ENCODE assay signal across 17 cellular contexts in the genomic region with DNA sequence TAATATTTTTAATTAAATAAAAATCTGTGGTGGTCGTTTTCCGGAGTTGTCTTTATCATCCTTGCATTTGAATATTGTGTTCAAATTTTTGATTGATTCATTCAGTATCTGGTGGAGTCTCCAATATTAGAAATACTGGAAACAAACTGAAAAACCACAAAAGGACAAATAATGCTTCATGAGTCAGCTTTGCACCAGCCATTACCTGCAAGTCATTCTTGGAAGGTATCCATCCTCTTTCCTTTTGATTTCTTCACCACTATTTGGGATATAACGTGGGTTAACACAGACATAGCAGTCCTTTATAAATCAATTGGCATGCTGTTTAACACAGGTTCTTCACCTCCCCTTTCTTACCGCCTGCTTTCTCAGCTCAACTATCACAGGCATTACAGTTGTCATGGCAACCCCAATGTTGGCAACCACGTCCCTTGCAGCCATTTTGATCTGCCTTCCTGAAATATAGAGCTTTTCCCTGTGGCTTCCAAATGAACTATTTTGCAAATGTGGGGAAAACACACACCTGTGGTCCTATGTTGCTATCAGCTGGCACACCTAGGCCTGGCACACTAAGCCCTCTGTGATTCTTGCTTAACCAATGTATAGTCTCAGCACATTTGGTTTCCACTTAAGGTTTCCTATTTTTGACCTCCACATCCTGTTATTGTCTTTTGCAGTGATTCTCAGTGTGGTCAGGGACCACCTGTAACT. TPM values are rescaled to one million over a fixed set of nuclear protein-coding genes. Genes with fewer than 3 reads are reported as not detected.
DNase-seq lines count a peak whose midpoint lies in the region; ATAC-seq and TF ChIP-seq lines count a peak whose summit lies in the region.
"Had no signal": no experiment of that assay in that cellular context is flagged by ENCODE, and none has a peak within 500 bp of the region (broad histone marks: within the 10 kb centered on the region; RNA-seq: fewer than 3 reads in every experiment).

No MANE protein-coding gene starts in this region.

- H3K27me3 Mint-ChIP-seq in CD4-positive, alpha-beta memory T cell = no peaks in the 10 kb centered on the region
- no peaks in the 10 kb centered on the region for H3K27me3 Mint-ChIP-seq in T-helper 17 cell

- H3K4me1 ChIP-seq in CD4-positive, alpha-beta memory T cell (ENCODE audit: insufficient read depth, low read length) = peaks cover 77% of the 10 kb centered on the region
- peaks cover 15% of the 10 kb centered on the region for H3K4me1 ChIP-seq in effector memory CD4-positive, alpha-beta T cell (ENCODE audit: control insufficient read depth, insufficient read depth, low read length, poor library complexity, severe bottlenecking)
- H3K4me1 ChIP-seq: testis had no signal

- intact Hi-C loops in CD4-positive, alpha-beta memory T cell (cut with micrococcal nuclease) = no loop called here

- no peak overlapping the region for H3K27ac ChIP-seq in CD4-positive, alpha-beta memory T cell (ENCODE audit: low read depth, low read length)
- H3K27ac ChIP-seq in effector memory CD4-positive, alpha-beta T cell (ENCODE audit: insufficient read depth, low read length, poor library complexity, severe bottlenecking) = peak overlapping the region; percentile 35
- H3K27ac ChIP-seq: testis had no signal

- H3K27me3 ChIP-seq in CD4-positive, alpha-beta memory T cell (ENCODE audit: insufficient read depth, low read length) = no peaks in the 10 kb centered on the region
- no peaks in the 10 kb centered on the region for H3K27me3 ChIP-seq in effector memory CD4-positive, alpha-beta T cell (replicated peaks; ENCODE audit: control insufficient read depth, insufficient read depth, low read length, poor library complexity, severe bottlenecking)
- H3K27me3 ChIP-seq: testis had no signal

- peaks cover 32 to 39% of the 10 kb centered on the region in 2 donors for H3K36me3 Mint-ChIP-seq in CD4-positive, alpha-beta memory T cell
- peaks cover 19% of the 10 kb centered on the region for H3K36me3 Mint-ChIP-seq in T-helper 17 cell (ENCODE audit: low read depth)
- H3K36me3 Mint-ChIP-seq: CD14-positive monocyte, IgD-negative memory B cell had no signal

- peaks cover 13% of the 10 kb centered on the region for H3K36me3 ChIP-seq in CD4-positive, alpha-beta memory T cell (ENCODE audit: insufficient read depth, low read length)
- no peaks in the 10 kb centered on the region for H3K36me3 ChIP-seq in effector memory CD4-positive, alpha-beta T cell (ENCODE audit: control insufficient read depth, insufficient read depth, low read length)

- DNase-seq in Ammon's horn (ENCODE audit: low spot score) (peak; percentile 22), T-helper 17 cell (no peak), erythroblast (lab: John Stamatoyannopoulos, UW) (no peak), NCI-H1436 treated with DMSO at 0.1 percent for 48 hours (lab: John Stamatoyannopoulos, UW) (no peak)
- peak in 2 of 5 donors; percentile 43 to 48 for DNase-seq in CD4-positive, alpha-beta memory T cell
- DNase-seq in effector memory CD4-positive, alpha-beta T cell = no peak
- DNase-seq: endodermal cell, NCI-H2029 treated with DMSO at 0.1 percent for 48 hours, nephron progenitor cell, testis had no signal

- no peak for TF ChIP-seq POLR2A in erythroblast (IDR thresholded peaks at IDR 0.05; ENCODE audit: low read length)

- peak overlapping the region; percentile 12 to 91 (median 52) for H3K27ac Mint-ChIP-seq in CD4-positive, alpha-beta memory T cell
- peak overlapping the region; percentile 35 for H3K27ac Mint-ChIP-seq in T-helper 17 cell
- H3K27ac Mint-ChIP-seq: endodermal cell, IgD-negative memory B cell, nephron progenitor cell had no signal

- H3K4me1 Mint-ChIP-seq in CD4-positive, alpha-beta memory T cell = peaks cover 43 to 78% (median 65%) of the 10 kb centered on the region in 4 donors
- H3K4me1 Mint-ChIP-seq in T-helper 17 cell = peaks cover 49% of the 10 kb centered on the region
- H3K4me1 Mint-ChIP-seq: endodermal cell, nephron progenitor cell had no signal

- POLR2A ChIA-PET in CD4-positive, alpha-beta memory T cell (lab: Charles Lee; ENCODE audit: partially characterized antibody) = interaction anchor here (0.6 to 13.8 kb wide), 10 partner anchors 8 to 156 kb away, joined by 3 to 213 read pairs (median 4); no protein-coding TSS in a partner anchor

- H3K9me3 ChIP-seq in CD4-positive, alpha-beta memory T cell (ENCODE audit: control insufficient read depth in 1 of 2, low read length in 2 of 2) = no peaks in the 10 kb centered on the region
- H3K9me3 ChIP-seq in T-helper 17 cell (ENCODE audit: control insufficient read depth, low read length, poor library complexity, severe bottlenecking) = no peaks in the 10 kb centered on the region
- H3K9me3 ChIP-seq in effector memory CD4-positive, alpha-beta T cell (ENCODE audit: control insufficient read depth, low read length) = no peaks in the 10 kb centered on the region
- H3K9me3 ChIP-seq: testis had no signal

- H3K4me3 Mint-ChIP-seq in CD4-positive, alpha-beta memory T cell = peak overlapping the region in 6 of 8 donors; percentile 3 to 44 (median 18)
- peak overlapping the region; percentile 4 for H3K4me3 Mint-ChIP-seq in T-helper 17 cell
- H3K4me3 Mint-ChIP-seq: CD14-positive monocyte, endodermal cell, nephron progenitor cell had no signal

- H3K9me3 Mint-ChIP-seq in CD4-positive, alpha-beta memory T cell = peaks cover 0 to 2% (median 0%) of the 10 kb centered on the region in 8 donors
- H3K9me3 Mint-ChIP-seq: endodermal cell, nephron progenitor cell had no signal

- CTCF ChIA-PET in CD4-positive, alpha-beta memory T cell (lab: Charles Lee; ENCODE audit: partially characterized antibody) = interaction anchor here (1.6 to 7.2 kb wide), 4 partner anchors 13 to 36 kb away, joined by 5 to 58 read pairs (median 30); no protein-coding TSS in a partner anchor

- no peak overlapping the region for H3K4me3 ChIP-seq in CD4-positive, alpha-beta memory T cell (ENCODE audit: low read length in 2 of 2)
- H3K4me3 ChIP-seq in effector memory CD4-positive, alpha-beta T cell (ENCODE audit: insufficient read depth, low read depth, low read length, poor library complexity, severe bottlenecking) = no peak overlapping the region
- H3K4me3 ChIP-seq: skin epidermis, testis had no signal

- ATAC-seq in T-helper 17 cell (no peak), GM18907 (IDR thresholded peaks at IDR 0.05; ENCODE audit: unreplicated experiment) (no peak), GM19324 (IDR thresholded peaks at IDR 0.05; ENCODE audit: low FRiP score, unreplicated experiment) (no peak)
- ATAC-seq: left lobe of liver, Panc1 had no signal

RNA-seq across cellular contexts. Expression of gene CTLA4, which starts 6.5 kb away (rescaled TPM):
- total RNA-seq in CD4-positive, alpha-beta memory T cell = 10 to 100 TPM; 18.4 to 20.4 TPM
- polyA plus RNA-seq in CD4-positive, alpha-beta memory T cell = 1 to 10 TPM; 7.6 to 9.0 TPM
- total RNA-seq in T-helper 17 cell = 100 to 1,000 TPM in 1 of 2 donors, 10 to 100 TPM in 1; 77.2 to 109 TPM
- total RNA-seq: endodermal cell had no signal
- polyA plus RNA-seq: CD14-positive monocyte, IgD-negative memory B cell had no signal
